29 cellular contexts compared by ENCODE assay signal in genomic region chr12:81962126-81962856, GRCh38.
"Had no signal": no experiment of that assay in that cellular context is flagged by ENCODE, and none has a peak within 500 bp of the region (broad histone marks: within the 10 kb centered on the region; RNA-seq: fewer than 3 reads in every experiment).

No MANE protein-coding gene starts in this region.

- H3K27ac Mint-ChIP-seq: activated B cell treated with CpG ODN at 0.5 μM for 24 hours; activated CD4-positive, alpha-beta T cell treated with anti-CD3 and anti-CD28 coated beads, Interleukin-2, amount 10 ng/mL, durations not matched to agents 24 days and 14 days; activated CD8-positive, alpha-beta memory T cell treated with anti-CD3 and anti-CD28 coated beads, Interleukin-2, amount 10 ng/mL, durations not matched to agents 7 days and 5 days; activated naive CD4-positive, alpha-beta T cell treated with anti-CD3 and anti-CD28 coated beads, Interleukin-2, amount 50 U/mL, for 72 hours; activated naive CD8-positive, alpha-beta T cell treated with anti-CD3 and anti-CD28 coated beads, Interleukin-2, amount 50 U/mL, for 24 hours; activated T-cell treated with anti-CD3 and anti-CD28 coated beads, Interleukin-2, amount 50 U/mL, for 24 hours; activated T-helper 1 cell treated with anti-CD3 and anti-CD28 coated beads, Interleukin-12 subunit alpha, Interleukin-12 subunit beta, Interleukin-2, Interleukin-4 antibody, amounts not matched to agents 30 ng/mL and 10 ng/mL and 1 ng/mL, durations not matched to agents 14 hours and 24 hours and 36 hours had no signal

- H3K4me3 ChIP-seq: ascending aorta, body of pancreas had no signal

- H3K9me3 Mint-ChIP-seq: activated B cell treated with CpG ODN at 0.5 μM for 24 hours; activated CD4-positive, alpha-beta T cell treated with anti-CD3 and anti-CD28 coated beads, Interleukin-2, amount 10 ng/mL, durations not matched to agents 24 days and 14 days; activated naive CD4-positive, alpha-beta T cell treated with anti-CD3 and anti-CD28 coated beads, Interleukin-2, amount 50 U/mL, for 72 hours; activated naive CD8-positive, alpha-beta T cell treated with anti-CD3 and anti-CD28 coated beads, Interleukin-2, amount 50 U/mL, for 24 hours; activated T-cell treated with anti-CD3 and anti-CD28 coated beads, Interleukin-2, amount 50 U/mL, for 24 hours; activated T-helper 1 cell treated with anti-CD3 and anti-CD28 coated beads, Interleukin-12 subunit alpha, Interleukin-12 subunit beta, Interleukin-2, Interleukin-4 antibody, amounts not matched to agents 30 ng/mL and 10 ng/mL and 1 ng/mL, durations not matched to agents 14 hours and 24 hours and 36 hours had no signal

- H3K36me3 ChIP-seq: ascending aorta had no signal

- H3K27me3 ChIP-seq: ascending aorta, body of pancreas had no signal

- DNase-seq: activated B cell treated with CpG ODN at 0.5 μM for 24 hours; activated CD4-positive, alpha-beta T cell treated with anti-CD3 and anti-CD28 coated beads for 1 hour; activated CD4-positive, alpha-beta T cell treated with anti-CD3 and anti-CD28 coated beads, Interleukin-2, amount 10 ng/mL, durations not matched to agents 24 days and 14 days; activated CD4-positive, alpha-beta T cell treated with anti-CD3 and anti-CD28 coated beads, Interleukin-2, amount 50 U/mL, for 48 hours; activated CD8-positive, alpha-beta memory T cell treated with anti-CD3 and anti-CD28 coated beads, Interleukin-2, amount 10 ng/mL, durations not matched to agents 7 days and 5 days; activated effector memory CD4-positive, alpha-beta T cell treated with Interleukin-2 at 50 U/mL for 16 hours; activated naive CD4-positive, alpha-beta T cell; activated naive CD8-positive, alpha-beta T cell treated with anti-CD3 and anti-CD28 coated beads, Interleukin-2, amount 50 U/mL, for 24 hours; activated T-cell treated with anti-CD3 and anti-CD28 coated beads, Interleukin-2, amount 50 U/mL, for 24 hours; amniotic stem cell; body of pancreas; central memory CD4-positive, alpha-beta T cell; Karpas-422; MM.1S; NCI-H1105; NCI-H1436; NCI-H1694 treated with DMSO at 0.1 percent for 48 hours; NCI-H2081; NCI-H226; NCI-H526; NCI-H82; SIG-M5; T-helper 2 cell; T1000 had no signal

- H3K9me3 ChIP-seq: ascending aorta, body of pancreas had no signal

- ATAC-seq: activated CD8-positive, alpha-beta memory T cell treated with anti-CD3 and anti-CD28 coated beads, Interleukin-2, amount 10 ng/mL, durations not matched to agents 7 days and 5 days; activated naive CD4-positive, alpha-beta T cell treated with anti-CD3 and anti-CD28 coated beads, Interleukin-2, amount 50 U/mL, for 72 hours; activated naive CD8-positive, alpha-beta T cell treated with anti-CD3 and anti-CD28 coated beads, Interleukin-2, amount 50 U/mL, for 24 hours; body of pancreas had no signal

- H3K4me3 Mint-ChIP-seq: activated B cell treated with CpG ODN at 0.5 μM for 24 hours; activated CD4-positive, alpha-beta T cell treated with anti-CD3 and anti-CD28 coated beads, Interleukin-2, amount 10 ng/mL, durations not matched to agents 24 days and 14 days; activated CD8-positive, alpha-beta memory T cell treated with anti-CD3 and anti-CD28 coated beads, Interleukin-2, amount 10 ng/mL, durations not matched to agents 7 days and 5 days; activated naive CD8-positive, alpha-beta T cell treated with anti-CD3 and anti-CD28 coated beads, Interleukin-2, amount 50 U/mL, for 24 hours; activated T-cell treated with anti-CD3 and anti-CD28 coated beads, Interleukin-2, amount 50 U/mL, for 24 hours; activated T-helper 1 cell treated with anti-CD3 and anti-CD28 coated beads, Interleukin-12 subunit alpha, Interleukin-12 subunit beta, Interleukin-2, Interleukin-4 antibody, amounts not matched to agents 30 ng/mL and 10 ng/mL and 1 ng/mL, durations not matched to agents 14 hours and 24 hours and 36 hours had no signal

- H3K4me1 ChIP-seq: ascending aorta, body of pancreas had no signal

- FAIRE-seq: bronchial epithelial cell, TTC549 had no signal

- H3K4me1 Mint-ChIP-seq: activated B cell treated with CpG ODN at 0.5 μM for 24 hours; activated CD4-positive, alpha-beta T cell treated with anti-CD3 and anti-CD28 coated beads, Interleukin-2, amount 10 ng/mL, durations not matched to agents 24 days and 14 days; activated CD8-positive, alpha-beta memory T cell treated with anti-CD3 and anti-CD28 coated beads, Interleukin-2, amount 10 ng/mL, durations not matched to agents 7 days and 5 days; activated naive CD8-positive, alpha-beta T cell treated with anti-CD3 and anti-CD28 coated beads, Interleukin-2, amount 50 U/mL, for 24 hours had no signal

- H3K27me3 Mint-ChIP-seq: activated B cell treated with CpG ODN at 0.5 μM for 24 hours; activated CD8-positive, alpha-beta memory T cell treated with anti-CD3 and anti-CD28 coated beads, Interleukin-2, amount 10 ng/mL, durations not matched to agents 7 days and 5 days; activated naive CD8-positive, alpha-beta T cell treated with anti-CD3 and anti-CD28 coated beads, Interleukin-2, amount 50 U/mL, for 24 hours; activated T-cell treated with anti-CD3 and anti-CD28 coated beads, Interleukin-2, amount 50 U/mL, for 24 hours had no signal

- H3K27ac ChIP-seq: ascending aorta, body of pancreas had no signal

- H3K36me3 Mint-ChIP-seq: activated CD8-positive, alpha-beta memory T cell treated with anti-CD3 and anti-CD28 coated beads, Interleukin-2, amount 10 ng/mL, durations not matched to agents 7 days and 5 days; activated naive CD4-positive, alpha-beta T cell treated with anti-CD3 and anti-CD28 coated beads, Interleukin-2, amount 50 U/mL, for 72 hours had no signal
